In genomic region chr2:238320246-238320647, GRCh38 we compare ENCODE assay signal across 8 cellular contexts. TPM values are rescaled to one million over a fixed set of nuclear protein-coding genes. Genes with fewer than 3 reads are reported as not detected.
DNase-seq lines count a peak whose midpoint lies in the region; ATAC-seq, FAIRE-seq and TF ChIP-seq lines count a peak whose summit lies in the region.

TRAF3IP1 (plus strand) TSS chr2:238320518; CDS start chr2:238320663, 145 bp downstream.

- H3K36me3 Mint-ChIP-seq in IgD-negative memory B cell (no peaks in the 10 kb centered on the region), naive B cell (no peaks in the 10 kb centered on the region)
- no peaks in the 10 kb centered on the region for H3K36me3 Mint-ChIP-seq in activated T-cell treated with anti-CD3 and anti-CD28 coated beads, Interleukin-2, amount 50 U/mL, for 72 hours (ENCODE audit: insufficient read depth in 2 of 2)

- peaks cover 5 to 14% (median 9%) of the 10 kb centered on the region in 3 donors for H3K4me1 Mint-ChIP-seq in IgD-negative memory B cell
- H3K4me1 Mint-ChIP-seq in activated T-cell treated with anti-CD3 and anti-CD28 coated beads, Interleukin-2, amount 50 U/mL, for 72 hours (ENCODE audit: low read depth), result peaks cover 14% of the 10 kb centered on the region
- peaks cover 6 to 26% (median 16%) of the 10 kb centered on the region in 3 donors for H3K4me1 Mint-ChIP-seq in naive B cell

- ATAC-seq in GM21529 (IDR thresholded peaks at IDR 0.05; ENCODE audit: unreplicated experiment) (peak; percentile 97), naive B cell (ENCODE audit: low read depth in 2 of 2) (peak; percentile 99)
- ATAC-seq in activated T-cell treated with anti-CD3 and anti-CD28 coated beads, Interleukin-2, amount 50 U/mL, for 72 hours (replicated peaks in 1 of 2), result peak; percentile 90 to 95

- H3K27ac Mint-ChIP-seq in IgD-negative memory B cell (peak within 1 kb of the TSS in 2 of 3 donors; percentile 67 to 92), naive B cell (peak within 1 kb of the TSS in 5 of 6 donors; percentile 28 to 88 (median 63))
- H3K27ac Mint-ChIP-seq in activated T-cell treated with anti-CD3 and anti-CD28 coated beads, Interleukin-2, amount 50 U/mL, for 72 hours, result no peak within 1 kb of the TSS

- TF ChIP-seq CTCF in D721Med (IDR thresholded peaks at IDR 0.05; ENCODE audit: insufficient read depth, missing control alignments), result no peak

- no peaks in the 10 kb centered on the region for H3K9me3 Mint-ChIP-seq in IgD-negative memory B cell
- H3K9me3 Mint-ChIP-seq in activated T-cell treated with anti-CD3 and anti-CD28 coated beads, Interleukin-2, amount 50 U/mL, for 72 hours, result no peaks in the 10 kb centered on the region
- peaks cover 0 to 3% (median 0%) of the 10 kb centered on the region in 7 donors for H3K9me3 Mint-ChIP-seq in naive B cell

- H3K27me3 Mint-ChIP-seq in IgD-negative memory B cell (peaks cover 8% of the 10 kb centered on the region), naive B cell (peaks cover 3 to 18% (median 16%) of the 10 kb centered on the region in 3 donors)
- H3K27me3 Mint-ChIP-seq in activated T-cell treated with anti-CD3 and anti-CD28 coated beads, Interleukin-2, amount 50 U/mL, for 72 hours (ENCODE audit: low read depth), result no peaks in the 10 kb centered on the region

- no peak for FAIRE-seq in D721Med (lab: Jason Lieb, UNC)

- peak within 1 kb of the TSS; percentile 84 to 91 (median 88) for H3K4me3 Mint-ChIP-seq in IgD-negative memory B cell
- H3K4me3 Mint-ChIP-seq in activated T-cell treated with anti-CD3 and anti-CD28 coated beads, Interleukin-2, amount 50 U/mL, for 72 hours, result peak within 1 kb of the TSS; percentile 78 to 82
- peak within 1 kb of the TSS; percentile 75 to 91 (median 86) for H3K4me3 Mint-ChIP-seq in naive B cell

- DNase-seq in D721Med (ENCODE audit: insufficient read length, low spot score) (peak; percentile 92), fibroblast of gingiva (ENCODE audit: low read depth) (peak; percentile 93), naive B cell (peak; percentile 86)
- DNase-seq in activated T-cell treated with anti-CD3 and anti-CD28 coated beads, Interleukin-2, amount 50 U/mL, for 72 hours, result peak; percentile 88 to 89
- peak; percentile 66 to 75 for DNase-seq in stimulated activated CD8-positive, alpha-beta memory T cell treated with anti-CD3 and anti-CD28 coated beads, Interleukin-7, amount 100 ng/mL, for 48 hours (ENCODE audit: extremely low read depth in 1 of 2, low read depth in 1 of 2)

TF ChIP-seq in PFSK-1, 5 proteins besides CTCF, POLR2A, EP300 and RAD21:
- TF ChIP-seq POLR2AphosphoS5 (IDR thresholded peaks at IDR 0.05; ENCODE audit: low read depth, low read length), result no peak
- peak; percentile 48 for TF ChIP-seq FOXP2 (optimal IDR thresholded peaks at IDR 0.05; ENCODE audit: borderline replicate concordance, extremely low read depth, extremely low read length, insufficient read depth)
- peak; percentile 55; the same call in 1 of the 2 replicates for TF ChIP-seq SIN3A (IDR thresholded peaks at IDR 0.05; ENCODE audit: borderline replicate concordance, insufficient read depth, low read length)
- no peak for TF ChIP-seq TAF1 (IDR thresholded peaks at IDR 0.05; ENCODE audit: borderline replicate concordance, insufficient read depth, low read length)
- TF ChIP-seq REST (IDR thresholded peaks at IDR 0.05; ENCODE audit: insufficient read depth in 1 of 2, low read depth in 2 of 2, low read length in 2 of 2), result no peak

RNA-seq across cellular contexts. Expression of gene TRAF3IP1, which starts in this region (rescaled TPM):
- polyA plus RNA-seq in IgD-negative memory B cell, result 6.6 TPM
- polyA plus RNA-seq in PFSK-1 (2012; ENCODE audit: insufficient read length, low read depth), result 30.7 TPM
- total RNA-seq in activated T-cell treated with anti-CD3 and anti-CD28 coated beads, Interleukin-2, amount 50 U/mL, for 72 hours, result 10 to 100 TPM in 1 of 2 donors, 1 to 10 TPM in 1; 7.0 to 13.1 TPM
- 1 to 10 TPM; 2.8 to 5.4 (median 3.5) TPM for polyA plus RNA-seq in naive B cell (ENCODE audit: low read depth in 6 of 6)

Comparison
In these comparisons a context has a peak if more than half of its experiments do, and no peak if none do; other contexts are left out.
1. Peak in every context shown above with its lines: DNase-seq and ATAC-seq.